Comparison of ENCODE assay signal across 8 cellular contexts in the genomic region with DNA sequence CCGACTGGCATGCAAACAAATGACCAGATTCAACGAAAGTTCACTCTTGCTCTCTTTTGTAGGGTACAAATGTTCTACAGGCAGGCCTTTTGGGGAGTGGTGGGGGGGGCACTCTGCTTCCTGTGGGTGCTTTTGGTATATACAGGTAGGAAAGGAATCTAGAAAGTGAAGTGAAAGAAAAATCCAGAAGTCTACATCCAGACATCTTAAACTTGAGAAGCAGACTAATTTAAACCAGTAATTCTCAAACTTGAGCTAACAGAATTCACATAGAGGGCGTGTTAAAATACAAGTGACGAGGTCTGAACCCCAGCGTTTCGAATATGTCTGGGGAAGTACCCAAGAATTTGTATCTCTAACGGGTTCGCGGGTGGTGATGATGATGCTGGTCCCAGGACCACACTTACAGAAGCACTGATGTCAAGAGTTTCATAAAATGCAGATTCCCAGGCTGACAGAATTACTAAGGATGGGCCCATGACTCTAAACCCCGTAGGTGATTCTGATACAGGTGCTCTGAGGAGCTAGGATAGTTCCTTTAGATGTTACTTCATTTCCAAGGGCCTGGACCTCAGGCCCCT. TPM values are rescaled to one million over a fixed set of nuclear protein-coding genes. Genes with fewer than 3 reads are reported as not detected.
DNase-seq lines count a peak whose midpoint lies in the region; TF ChIP-seq lines count a peak whose summit lies in the region.

No MANE protein-coding gene starts in this region.

- peak overlapping the region in 3 of 5 donors; percentile 72 to 93 (median 81) for H3K27ac ChIP-seq in adrenal gland
- peak overlapping the region; percentile 60 for H3K27ac ChIP-seq in layer of hippocampus (ENCODE audit: low read depth, low read length)
- H3K27ac ChIP-seq in subcutaneous abdominal adipose tissue (ENCODE audit: low read depth, low read length), result peak overlapping the region; percentile 41

- peak overlapping the region in 3 of 4 donors; percentile 34 to 74 (median 58) for H3K4me3 ChIP-seq in adrenal gland
- peak overlapping the region; percentile 29 to 85 (median 81) for H3K4me3 ChIP-seq in subcutaneous abdominal adipose tissue (ENCODE audit: low read depth in 1 of 5, low read length in 5 of 5)
- H3K4me3 ChIP-seq in lower leg skin (ENCODE audit: low read depth, poor library complexity, severe bottlenecking), result no peak overlapping the region

- H3K27ac Mint-ChIP-seq in activated CD4-positive, alpha-beta T cell treated with anti-CD3 and anti-CD28 coated beads, Interleukin-2, amount 10 ng/mL, durations not matched to agents 7 days and 5 days, result no peak overlapping the region

- peak overlapping the region in 4 of 5 donors; percentile 17 to 56 (median 50) for H3K9ac ChIP-seq in subcutaneous abdominal adipose tissue (ENCODE audit: low read length in 5 of 5)

- DNase-seq in activated CD4-positive, alpha-beta T cell treated with anti-CD3 and anti-CD28 coated beads, Interleukin-2, amount 10 ng/mL, durations not matched to agents 7 days and 5 days, result no peak
- DNase-seq in activated CD4-positive, alpha-beta T cell treated with anti-CD3 and anti-CD28 coated beads, Interleukin-2, amount 50 U/mL, for 1 hour, result no peak
- DNase-seq in adrenal gland (no peak), lower leg skin (ENCODE audit: low spot score in 2 of 2) (no peak), HCEC 1CT (no peak), amniotic stem cell (lab: John Stamatoyannopoulos, UW) (no peak)

- intact Hi-C loops in adrenal gland (cut with DNase I) (no loop called here), lower leg skin (cut with DNase I; ENCODE audit: low total_unique reads) (no loop called here)

- no peaks in the 10 kb centered on the region for H3K9me3 Mint-ChIP-seq in activated CD4-positive, alpha-beta T cell treated with anti-CD3 and anti-CD28 coated beads, Interleukin-2, amount 10 ng/mL, durations not matched to agents 7 days and 5 days

- WGBS in adrenal gland, 4 donors, result 67 to 72% (median 71%) methylated on average over 10 of the region's 10 CpGs
- 77 to 78% methylated on average over 10 of the region's 10 CpGs for WGBS in lower leg skin, 2 donors

- peaks cover 2% of the 10 kb centered on the region for H3K36me3 Mint-ChIP-seq in activated CD4-positive, alpha-beta T cell treated with anti-CD3 and anti-CD28 coated beads, Interleukin-2, amount 10 ng/mL, durations not matched to agents 7 days and 5 days (ENCODE audit: low read depth)

- peaks cover 6 to 10% of the 10 kb centered on the region in 2 donors for H3K4me1 ChIP-seq in adrenal gland (replicated peaks in 1 of 2)
- H3K4me1 ChIP-seq in subcutaneous abdominal adipose tissue (ENCODE audit: control insufficient read depth in 5 of 5, insufficient read depth in 5 of 5, low read length in 5 of 5), result peaks cover 0 to 18% (median 14%) of the 10 kb centered on the region in 5 donors

- peak overlapping the region; percentile 72 for H3K4me3 Mint-ChIP-seq in activated CD4-positive, alpha-beta T cell treated with anti-CD3 and anti-CD28 coated beads, Interleukin-2, amount 10 ng/mL, durations not matched to agents 7 days and 5 days

- H3K9me3 ChIP-seq in adrenal gland (replicated peaks in 1 of 3), result no peaks in the 10 kb centered on the region
- no peaks in the 10 kb centered on the region for H3K9me3 ChIP-seq in subcutaneous abdominal adipose tissue (ENCODE audit: control insufficient read depth in 5 of 5, low read length in 5 of 5)

- H3K4me1 Mint-ChIP-seq in activated CD4-positive, alpha-beta T cell treated with anti-CD3 and anti-CD28 coated beads, Interleukin-2, amount 10 ng/mL, durations not matched to agents 7 days and 5 days, result peaks cover 12% of the 10 kb centered on the region

- CTCF ChIA-PET in activated CD4-positive, alpha-beta T cell treated with anti-CD3 and anti-CD28 coated beads, Interleukin-2, amount 10 ng/mL, durations not matched to agents 7 days and 5 days (lab: Charles Lee), result interaction anchor here (4.4 kb wide), 1 partner anchor 12 kb away, joined by 12 read pairs; no protein-coding TSS in a partner anchor

- no peak for TF ChIP-seq CTCF in adrenal gland (IDR thresholded peaks at IDR 0.05)
- no peak for TF ChIP-seq CTCF in lower leg skin (IDR thresholded peaks at IDR 0.05)

- H3K27me3 ChIP-seq in adrenal gland (no peaks in the 10 kb centered on the region), layer of hippocampus (ENCODE audit: control insufficient read depth, insufficient read depth, low read length) (no peaks in the 10 kb centered on the region), subcutaneous abdominal adipose tissue (ENCODE audit: control insufficient read depth in 5 of 5, insufficient read depth in 4 of 5, low read length in 5 of 5) (no peaks in the 10 kb centered on the region)

- H3K36me3 ChIP-seq in adrenal gland (replicated peaks in 1 of 2) (no peaks in the 10 kb centered on the region), subcutaneous abdominal adipose tissue (ENCODE audit: control insufficient read depth in 5 of 5, insufficient read depth in 5 of 5, low read length in 5 of 5) (peaks cover 5 to 17% (median 11%) of the 10 kb centered on the region in 5 donors)

- TF ChIP-seq POLR2A in adrenal gland (IDR thresholded peaks at IDR 0.05) (no peak), lower leg skin (IDR thresholded peaks at IDR 0.05) (no peak)

- POLR2A ChIA-PET in activated CD4-positive, alpha-beta T cell treated with anti-CD3 and anti-CD28 coated beads, Interleukin-2, amount 10 ng/mL, durations not matched to agents 7 days and 5 days (lab: Charles Lee), result no interaction called here

- peaks cover 4% of the 10 kb centered on the region for H3K27me3 Mint-ChIP-seq in activated CD4-positive, alpha-beta T cell treated with anti-CD3 and anti-CD28 coated beads, Interleukin-2, amount 10 ng/mL, durations not matched to agents 7 days and 5 days

RNA-seq across cellular contexts. Expression of gene GPR135, which starts 0.5 kb away (rescaled TPM):
- total RNA-seq in activated CD4-positive, alpha-beta T cell treated with anti-CD3 and anti-CD28 coated beads, Interleukin-2, amount 10 ng/mL, durations not matched to agents 7 days and 5 days, result 1 to 10 TPM; 1.5 to 1.6 TPM
- total RNA-seq in adrenal gland, result 1 to 10 TPM; 2.5 to 8.6 (median 5.6) TPM
- polyA plus RNA-seq in adrenal gland, result 1 to 10 TPM; 2.3 to 3.1 (median 2.5) TPM
- 1 to 10 TPM; 1.4 to 3.5 (median 2.2) TPM for total RNA-seq in lower leg skin

RNA-seq across cellular contexts. Expression of gene L3HYPDH, which starts 18.5 kb away (rescaled TPM):
- 10 to 100 TPM; 15.4 to 18.3 TPM for total RNA-seq in activated CD4-positive, alpha-beta T cell treated with anti-CD3 and anti-CD28 coated beads, Interleukin-2, amount 10 ng/mL, durations not matched to agents 7 days and 5 days
- 10 to 100 TPM in 7 of 8 donors, 1 to 10 TPM in 1; 7.1 to 59.2 (median 23.8) TPM for total RNA-seq in adrenal gland
- 10 to 100 TPM; 15.8 to 59.1 (median 23.2) TPM for polyA plus RNA-seq in adrenal gland
- total RNA-seq in lower leg skin, result 10 to 100 TPM in 3 of 4 donors, 1 to 10 TPM in 1; 7.1 to 28.1 (median 16.8) TPM

RNA-seq across cellular contexts. Expression of gene JKAMP, which starts 18.7 kb away (rescaled TPM):
- 10 to 100 TPM; 30.3 to 32.7 TPM for total RNA-seq in activated CD4-positive, alpha-beta T cell treated with anti-CD3 and anti-CD28 coated beads, Interleukin-2, amount 10 ng/mL, durations not matched to agents 7 days and 5 days
- total RNA-seq in adrenal gland, result 10 to 100 TPM; 35.7 to 93.8 (median 53.9) TPM
- polyA plus RNA-seq in adrenal gland, result 100 to 1,000 TPM in 1 of 3 donors, 10 to 100 TPM in 2; 17.7 to 102 (median 23.5) TPM
- total RNA-seq in lower leg skin, result 10 to 100 TPM; 37.0 to 62.5 (median 47.6) TPM
